4 cellular contexts compared by ENCODE assay signal in genomic region chr1:46274224-46275029, GRCh38.
TF ChIP-seq lines count a peak whose summit lies in the region.

No MANE protein-coding gene starts in this region.

TF ChIP-seq in SK-N-SH treated with all-trans-retinoic acid at 6 μM for 48 hours, 23 proteins besides CTCF, POLR2A, EP300 and RAD21 (continues in another document):
- no peak for TF ChIP-seq CSDC2 (CRISPR knock-in tag; IDR thresholded peaks at IDR 0.05)
- TF ChIP-seq TOX (CRISPR knock-in tag; IDR thresholded peaks at IDR 0.05; ENCODE audit: borderline replicate concordance), result no peak
- TF ChIP-seq ZNF565 (CRISPR knock-in tag; conservative IDR thresholded peaks at IDR 0.05; ENCODE audit: low read depth), result no peak
- TF ChIP-seq POU6F1 (CRISPR knock-in tag; IDR thresholded peaks at IDR 0.05; ENCODE audit: borderline replicate concordance, low read depth), result no peak
- no peak for TF ChIP-seq SNAI2 (CRISPR knock-in tag; IDR thresholded peaks at IDR 0.05)
- no peak for TF ChIP-seq BACH2 (CRISPR knock-in tag; IDR thresholded peaks at IDR 0.05; ENCODE audit: borderline replicate concordance)
- TF ChIP-seq ZFP30 (CRISPR knock-in tag; IDR thresholded peaks at IDR 0.05), result no peak
- TF ChIP-seq CSRNP3 (CRISPR knock-in tag; IDR thresholded peaks at IDR 0.05), result no peak
- TF ChIP-seq OSR1 (CRISPR knock-in tag; IDR thresholded peaks at IDR 0.05), result no peak
- TF ChIP-seq ZNF8 (CRISPR knock-in tag; IDR thresholded peaks at IDR 0.05), result no peak
- TF ChIP-seq ARNTL (CRISPR knock-in tag; IDR thresholded peaks at IDR 0.05; ENCODE audit: borderline replicate concordance, low read depth), result no peak
- TF ChIP-seq ESRRG (CRISPR knock-in tag; IDR thresholded peaks at IDR 0.05), result no peak
- no peak for TF ChIP-seq ZC3H10 (CRISPR knock-in tag; IDR thresholded peaks at IDR 0.05)
- TF ChIP-seq PPARA (CRISPR knock-in tag; IDR thresholded peaks at IDR 0.05; ENCODE audit: borderline replicate concordance), result no peak
- no peak for TF ChIP-seq TCF4 (CRISPR knock-in tag; IDR thresholded peaks at IDR 0.05; ENCODE audit: borderline replicate concordance)

TF ChIP-seq in SK-N-SH, 30 proteins besides CTCF, POLR2A, EP300 and RAD21:
- no peak for TF ChIP-seq GATA2 (CRISPR knock-in tag; IDR thresholded peaks at IDR 0.05)
- no peak for TF ChIP-seq MEF2A (IDR thresholded peaks at IDR 0.05; ENCODE audit: borderline replicate concordance, low read depth)
- no peak for TF ChIP-seq TAF1 (IDR thresholded peaks at IDR 0.05; ENCODE audit: borderline replicate concordance, low read depth, low read length)
- no peak for TF ChIP-seq CHD2 (IDR thresholded peaks at IDR 0.05; ENCODE audit: low read length, partially characterized antibody)
- TF ChIP-seq EZH2phosphoT487 (IDR thresholded peaks at IDR 0.05; ENCODE audit: borderline replicate concordance, low read depth), result no peak
- no peak for TF ChIP-seq NRF1 (IDR thresholded peaks at IDR 0.05; ENCODE audit: low read depth, low read length)
- no peak for TF ChIP-seq FOXJ3 (CRISPR knock-in tag; IDR thresholded peaks at IDR 0.05)
- no peak for TF ChIP-seq YY1 (IDR thresholded peaks at IDR 0.05; ENCODE audit: low read depth)
- TF ChIP-seq RXRA (IDR thresholded peaks at IDR 0.05; ENCODE audit: borderline replicate concordance, low read depth), result no peak
- no peak for TF ChIP-seq ELF1 (IDR thresholded peaks at IDR 0.05)
- TF ChIP-seq TCF12 (IDR thresholded peaks at IDR 0.05), result no peak
- no peak for TF ChIP-seq USF1 (IDR thresholded peaks at IDR 0.05; ENCODE audit: borderline replicate concordance, low read depth)

TF ChIP-seq in HCT116, 20 proteins besides CTCF, POLR2A, EP300 and RAD21:
- TF ChIP-seq CBX3 (IDR thresholded peaks at IDR 0.05; ENCODE audit: low read depth), result no peak
- no peak for TF ChIP-seq ZFX (IDR thresholded peaks at IDR 0.05)
- TF ChIP-seq ZNF274 (IDR thresholded peaks at IDR 0.05; ENCODE audit: low read depth, low read length), result no peak
- no peak for TF ChIP-seq JUND (IDR thresholded peaks at IDR 0.05)

TF ChIP-seq in K562, 482 proteins besides CTCF, POLR2A, EP300 and RAD21:
- TF ChIP-seq U2AF2 (optimal IDR thresholded peaks at IDR 0.05; ENCODE audit: low read depth, low read length) (no peak), POLR2B (IDR thresholded peaks at IDR 0.05; ENCODE audit: low read depth, partially characterized antibody) (peak; percentile 47), GATAD2A (IDR thresholded peaks at IDR 0.05) (no peak), SFPQ (IDR thresholded peaks at IDR 0.05; ENCODE audit: low read depth, low read length) (no peak), SIRT6 (IDR thresholded peaks at IDR 0.05; ENCODE audit: low read depth, low read length) (no peak), POLR2AphosphoS5 (IDR thresholded peaks at IDR 0.05; ENCODE audit: control insufficient read depth, insufficient read depth, low read depth, low read length) (no peak), ZNF316 (IDR thresholded peaks at IDR 0.05) (peak; percentile 21; the same call in 1 of the 2 replicates), POLR2H (tag; IDR thresholded peaks at IDR 0.05; ENCODE audit: low read depth) (0 out of 2 replicates have a peak, but pooled peaks have one; percentile 4), NFE2 (IDR thresholded peaks at IDR 0.05; ENCODE audit: low read depth) (peak; percentile 35; the same call in 1 of the 2 replicates), HDAC1 (IDR thresholded peaks at IDR 0.05) (no peak), MLLT1 (IDR thresholded peaks at IDR 0.05) (no peak), RERE (CRISPR knock-in tag; IDR thresholded peaks at IDR 0.05; ENCODE audit: borderline replicate concordance) (no peak), ZNF740 (CRISPR knock-in tag; IDR thresholded peaks at IDR 0.05) (no peak), ZNF740 (tag; IDR thresholded peaks at IDR 0.05) (0 out of 4 replicates have a peak, but pooled peaks of 1 of the 2 experiments have one; percentile 22)
